1 cellular context compared by ENCODE assay signal in the genomic region with DNA sequence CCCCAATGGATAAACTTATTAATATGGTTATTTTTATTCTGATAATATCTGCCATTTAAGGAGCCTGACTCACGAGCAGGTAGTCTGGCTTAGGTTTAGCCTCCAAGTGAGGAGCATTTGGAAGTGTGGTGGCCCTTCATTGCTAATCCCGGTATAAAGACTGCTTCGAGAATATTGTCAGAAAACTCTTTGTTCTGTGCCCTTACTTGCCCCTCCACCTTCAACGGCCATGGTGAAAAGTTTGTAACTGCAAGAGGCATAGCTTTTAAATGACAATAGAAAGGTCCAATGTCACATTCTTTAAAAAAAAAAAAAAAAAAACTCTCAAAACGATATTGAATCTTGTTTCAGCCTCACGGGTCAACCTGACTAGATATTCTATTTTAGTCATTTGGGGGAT.
TF ChIP-seq lines count a peak whose summit lies in the region.

No MANE protein-coding gene starts in this region.

TF ChIP-seq in WTC11, 78 proteins besides CTCF, POLR2A, EP300 and RAD21 (continued from another document):
- TF ChIP-seq ZSCAN18 (CRISPR knock-in tag; IDR thresholded peaks at IDR 0.05) (no peak), PRRX2 (CRISPR knock-in tag; IDR thresholded peaks at IDR 0.05) (no peak), CBFB (CRISPR knock-in tag; IDR thresholded peaks at IDR 0.05; ENCODE audit: low read depth) (no peak), JAZF1 (CRISPR knock-in tag; IDR thresholded peaks at IDR 0.05) (no peak), SMAD4 (CRISPR knock-in tag; IDR thresholded peaks at IDR 0.05) (no peak)
- TF ChIP-seq, protein P1, sequence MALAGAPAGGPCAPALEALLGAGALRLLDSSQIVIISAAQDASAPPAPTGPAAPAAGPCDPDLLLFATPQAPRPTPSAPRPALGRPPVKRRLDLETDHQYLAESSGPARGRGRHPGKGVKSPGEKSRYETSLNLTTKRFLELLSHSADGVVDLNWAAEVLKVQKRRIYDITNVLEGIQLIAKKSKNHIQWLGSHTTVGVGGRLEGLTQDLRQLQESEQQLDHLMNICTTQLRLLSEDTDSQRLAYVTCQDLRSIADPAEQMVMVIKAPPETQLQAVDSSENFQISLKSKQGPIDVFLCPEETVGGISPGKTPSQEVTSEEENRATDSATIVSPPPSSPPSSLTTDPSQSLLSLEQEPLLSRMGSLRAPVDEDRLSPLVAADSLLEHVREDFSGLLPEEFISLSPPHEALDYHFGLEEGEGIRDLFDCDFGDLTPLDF (CRISPR knock-in tag; IDR thresholded peaks at IDR 0.05), result no peak
